In genomic region chr18:35481960-35482366, GRCh38 we compare ENCODE assay signal across 23 cellular contexts. TPM values are rescaled to one million over a fixed set of nuclear protein-coding genes. Genes with fewer than 3 reads are reported as not detected.
DNase-seq lines count a peak whose midpoint lies in the region; ATAC-seq and TF ChIP-seq lines count a peak whose summit lies in the region.
"Had no signal": no experiment of that assay in that cellular context is flagged by ENCODE, and none has a peak within 500 bp of the region (broad histone marks: within the 10 kb centered on the region; RNA-seq: fewer than 3 reads in every experiment).

No MANE protein-coding gene starts in this region.

- H3K27me3 Mint-ChIP-seq in mesothelial cell of epicardium (ENCODE audit: low read depth) = no peaks in the 10 kb centered on the region
- H3K27me3 Mint-ChIP-seq: activated T-cell treated with anti-CD3 and anti-CD28 coated beads, Interleukin-2, amount 50 U/mL, for 24 hours had no signal

- H3K9me3 Mint-ChIP-seq in mesothelial cell of epicardium = no peaks in the 10 kb centered on the region
- H3K9me3 Mint-ChIP-seq: nephron progenitor cell had no signal

- peak overlapping the region; percentile 63 to 71 for H3K27ac ChIP-seq in mucosa of rectum (ENCODE audit: low read depth in 2 of 2, low read length in 2 of 2)
- H3K27ac ChIP-seq: C4-2B, SK-N-MC, suprapubic skin, uterus had no signal

- H3K36me3 Mint-ChIP-seq in mesothelial cell of epicardium = no peaks in the 10 kb centered on the region

- TF ChIP-seq CTCF in mesothelial cell of epicardium (IDR thresholded peaks at IDR 0.05; ENCODE audit: unreplicated experiment) = no peak

- DNase-seq in Caki2 (ENCODE audit: low read depth) = peak; percentile 18
- DNase-seq in amniotic epithelial cell (ENCODE audit: low read depth) = peak; percentile 78
- peak; percentile 33 for DNase-seq in glomerular visceral epithelial cell (ENCODE audit: extremely low spot score)
- DNase-seq in left cardiac atrium = no peak
- DNase-seq in mesothelial cell of epicardium (ENCODE audit: low spot score in 2 of 2, unreplicated experiment in 2 of 2) = no peak
- no peak for DNase-seq in activated CD4-positive, CD25-positive, alpha-beta regulatory T cell treated with anti-CD3 and anti-CD28 coated beads, Interleukin-2, amount 50 U/mL, for 72 hours
- no peak for DNase-seq in NCI-H1048 (lab: John Stamatoyannopoulos, UW)
- DNase-seq: activated naive CD4-positive, alpha-beta T cell treated with anti-CD3 and anti-CD28 coated beads, Interleukin-2, amount 50 U/mL, for 16 hours; activated T-cell treated with anti-CD3 and anti-CD28 coated beads, Interleukin-2, amount 50 U/mL, for 24 hours; anterior cingulate cortex; effector CD4-positive, alpha-beta T cell; esophagus squamous epithelium; GOT3; NCI-H1436; NCI-H510A treated with DMSO at 0.1 percent for 48 hours; nephron progenitor cell; RPMI8226; uterus had no signal

- H3K9ac ChIP-seq in mucosa of rectum (ENCODE audit: low read depth in 1 of 2, low read length in 2 of 2) = no peak overlapping the region

- intact Hi-C loops in left cardiac atrium (cut with DNase I) = no loop called here

- ATAC-seq in left cardiac atrium = no peak
- ATAC-seq: activated CD4-positive, CD25-positive, alpha-beta regulatory T cell treated with anti-CD3 and anti-CD28 coated beads, Interleukin-2, amount 50 U/mL, for 24 hours had no signal

- peak overlapping the region in 1 of 2 donors; percentile 27 for H3K4me3 ChIP-seq in mucosa of rectum (ENCODE audit: low read length in 2 of 2)
- H3K4me3 ChIP-seq: esophagus squamous epithelium, SK-N-MC, suprapubic skin, uterus had no signal

- in situ Hi-C loops in Caki2 (cut with HindIII; ENCODE audit: low pct_unique_long_range_greater_than_20kb, low sequenced_read_pairs) = no loop called here

- H3K27me3 ChIP-seq in mucosa of rectum (ENCODE audit: control insufficient read depth in 2 of 2, insufficient read depth in 2 of 2, low read length in 2 of 2) = no peaks in the 10 kb centered on the region
- H3K27me3 ChIP-seq: esophagus squamous epithelium, suprapubic skin, uterus had no signal

- no peak overlapping the region for H3K4me3 Mint-ChIP-seq in mesothelial cell of epicardium
- H3K4me3 Mint-ChIP-seq: activated T-cell treated with anti-CD3 and anti-CD28 coated beads, Interleukin-2, amount 50 U/mL, for 24 hours; nephron progenitor cell had no signal

- H3K4me1 Mint-ChIP-seq in mesothelial cell of epicardium = no peaks in the 10 kb centered on the region

- no peak overlapping the region for H3K27ac Mint-ChIP-seq in mesothelial cell of epicardium
- H3K27ac Mint-ChIP-seq: activated T-cell treated with anti-CD3 and anti-CD28 coated beads, Interleukin-2, amount 50 U/mL, for 24 hours had no signal

- H3K4me1 ChIP-seq in mucosa of rectum (ENCODE audit: control insufficient read depth in 2 of 2, insufficient read depth in 2 of 2, low read length in 2 of 2) = peaks cover 26 to 35% of the 10 kb centered on the region in 2 donors
- H3K4me1 ChIP-seq: uterus had no signal

- H3K9me3 ChIP-seq in mucosa of rectum (ENCODE audit: control insufficient read depth in 2 of 2, low read length in 2 of 2) = no peaks in the 10 kb centered on the region
- H3K9me3 ChIP-seq: esophagus squamous epithelium, suprapubic skin, uterus had no signal

- peaks cover 0 to 2% of the 10 kb centered on the region in 2 donors for H3K36me3 ChIP-seq in mucosa of rectum (ENCODE audit: control insufficient read depth in 2 of 2, insufficient read depth in 2 of 2, low read length in 2 of 2)
- H3K36me3 ChIP-seq: esophagus squamous epithelium, suprapubic skin, uterus had no signal

RNA-seq across cellular contexts. Expression of gene INO80C, which starts 15.8 kb away (rescaled TPM):
- 14.3 and 18.0 TPM in 2 replicates for total RNA-seq in Caki2 (2014; rRNA removed; shearing (Covaris generic); ENCODE audit: low replicate concordance)
- total RNA-seq in left cardiac atrium (10 to 100 TPM; 22.9 to 23.5 TPM), mesothelial cell of epicardium (29.2 to 33.2 TPM (median 30.0 TPM) in 3 replicates)

Comparison
In these comparisons a context has a peak if more than half of its experiments do, and no peak if none do; other contexts are left out.
1. DNase-seq: peak in Caki2 (single experiment), amniotic epithelial cell (single experiment) and glomerular visceral epithelial cell (single experiment); none in left cardiac atrium (single experiment), mesothelial cell of epicardium (0 of 2), activated CD4-positive, CD25-positive, alpha-beta regulatory T cell treated with anti-CD3 and anti-CD28 coated beads, Interleukin-2, amount 50 U/mL, for 72 hours (single experiment) and NCI-H1048 (single experiment).